8 cellular contexts compared by ENCODE assay signal in genomic region chr17:69327060-69327831, GRCh38. TPM values are rescaled to one million over a fixed set of nuclear protein-coding genes. Genes with fewer than 3 reads are reported as not detected.
DNase-seq lines count a peak whose midpoint lies in the region; ATAC-seq and TF ChIP-seq lines count a peak whose summit lies in the region.

A gene with protein sequence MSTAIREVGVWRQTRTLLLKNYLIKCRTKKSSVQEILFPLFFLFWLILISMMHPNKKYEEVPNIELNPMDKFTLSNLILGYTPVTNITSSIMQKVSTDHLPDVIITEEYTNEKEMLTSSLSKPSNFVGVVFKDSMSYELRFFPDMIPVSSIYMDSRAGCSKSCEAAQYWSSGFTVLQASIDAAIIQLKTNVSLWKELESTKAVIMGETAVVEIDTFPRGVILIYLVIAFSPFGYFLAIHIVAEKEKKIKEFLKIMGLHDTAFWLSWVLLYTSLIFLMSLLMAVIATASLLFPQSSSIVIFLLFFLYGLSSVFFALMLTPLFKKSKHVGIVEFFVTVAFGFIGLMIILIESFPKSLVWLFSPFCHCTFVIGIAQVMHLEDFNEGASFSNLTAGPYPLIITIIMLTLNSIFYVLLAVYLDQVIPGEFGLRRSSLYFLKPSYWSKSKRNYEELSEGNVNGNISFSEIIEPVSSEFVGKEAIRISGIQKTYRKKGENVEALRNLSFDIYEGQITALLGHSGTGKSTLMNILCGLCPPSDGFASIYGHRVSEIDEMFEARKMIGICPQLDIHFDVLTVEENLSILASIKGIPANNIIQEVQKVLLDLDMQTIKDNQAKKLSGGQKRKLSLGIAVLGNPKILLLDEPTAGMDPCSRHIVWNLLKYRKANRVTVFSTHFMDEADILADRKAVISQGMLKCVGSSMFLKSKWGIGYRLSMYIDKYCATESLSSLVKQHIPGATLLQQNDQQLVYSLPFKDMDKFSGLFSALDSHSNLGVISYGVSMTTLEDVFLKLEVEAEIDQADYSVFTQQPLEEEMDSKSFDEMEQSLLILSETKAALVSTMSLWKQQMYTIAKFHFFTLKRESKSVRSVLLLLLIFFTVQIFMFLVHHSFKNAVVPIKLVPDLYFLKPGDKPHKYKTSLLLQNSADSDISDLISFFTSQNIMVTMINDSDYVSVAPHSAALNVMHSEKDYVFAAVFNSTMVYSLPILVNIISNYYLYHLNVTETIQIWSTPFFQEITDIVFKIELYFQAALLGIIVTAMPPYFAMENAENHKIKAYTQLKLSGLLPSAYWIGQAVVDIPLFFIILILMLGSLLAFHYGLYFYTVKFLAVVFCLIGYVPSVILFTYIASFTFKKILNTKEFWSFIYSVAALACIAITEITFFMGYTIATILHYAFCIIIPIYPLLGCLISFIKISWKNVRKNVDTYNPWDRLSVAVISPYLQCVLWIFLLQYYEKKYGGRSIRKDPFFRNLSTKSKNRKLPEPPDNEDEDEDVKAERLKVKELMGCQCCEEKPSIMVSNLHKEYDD (N-terminal part only) (minus strand): TSS chr17:69327133. CDS start chr17:69314415, 12,718 bp downstream.

- ATAC-seq in GM19395 (IDR thresholded peaks at IDR 0.05; ENCODE audit: unreplicated experiment) (peak; percentile 94), HG03558 (IDR thresholded peaks at IDR 0.05; ENCODE audit: extremely low read depth, unreplicated experiment) (peak; percentile 90), lower lobe of right lung (peak; percentile 99)

- intact Hi-C loops in lower lobe of right lung (cut with DNase I): no loop called here

- H3K27me3 ChIP-seq in ectodermal cell (ENCODE audit: control insufficient read depth, insufficient read depth, low read length, poor library complexity, severe bottlenecking) (peaks cover 34% of the 10 kb centered on the region), lower lobe of right lung (ENCODE audit: low read depth) (no peaks in the 10 kb centered on the region)

- DNase-seq in NCI-H748 treated with DMSO at 0.1 percent for 48 hours (lab: John Stamatoyannopoulos, UW) (peak; percentile 82), lower lobe of right lung (peak; percentile 93)
- DNase-seq in activated CD8-positive, alpha-beta memory T cell treated with anti-CD3 and anti-CD28 coated beads for 1 hour (ENCODE audit: extremely low read depth in 1 of 2, low read depth in 1 of 2): peak; percentile 70 to 77
- DNase-seq in stimulated activated CD4-positive, alpha-beta T cell treated with anti-CD3 and anti-CD28 coated beads, TNF-alpha, amount 100 ng/mL, for 1 hour (ENCODE audit: low read depth in 3 of 3, low spot score in 1 of 3): peak; percentile 64 to 81 (median 67)

- TF ChIP-seq CTCF in C4-2B (conservative IDR thresholded peaks at IDR 0.05) (no peak), lower lobe of right lung (IDR thresholded peaks at IDR 0.05) (no peak)

- H3K9me3 ChIP-seq in ectodermal cell (ENCODE audit: control insufficient read depth, low read length): no peaks in the 10 kb centered on the region
- no peaks in the 10 kb centered on the region for H3K9me3 ChIP-seq in lower lobe of right lung

- H3K4me1 ChIP-seq in ectodermal cell (ENCODE audit: control insufficient read depth, insufficient read depth, low read length): peaks cover 10% of the 10 kb centered on the region
- H3K4me1 ChIP-seq in lower lobe of right lung: peaks cover 14% of the 10 kb centered on the region

- H3K27ac ChIP-seq in C4-2B (peak within 1 kb of the TSS; percentile 69), ectodermal cell (ENCODE audit: insufficient read depth, low read depth, low read length, poor library complexity, severe bottlenecking) (no peak within 1 kb of the TSS), lower lobe of right lung (peak within 1 kb of the TSS; percentile 85)

- H3K36me3 ChIP-seq in ectodermal cell (ENCODE audit: control insufficient read depth, insufficient read depth, low read length) (no peaks in the 10 kb centered on the region), lower lobe of right lung (no peaks in the 10 kb centered on the region)

- 3 to 4% methylated on average over 74 of the region's 74 CpGs for WGBS in ectodermal cell, 2 experiments

- H3K4me3 ChIP-seq in ectodermal cell (ENCODE audit: insufficient read depth, low read depth, low read length): peak within 1 kb of the TSS; percentile 65
- peak within 1 kb of the TSS; percentile 75 for H3K4me3 ChIP-seq in lower lobe of right lung

RNA-seq across cellular contexts. Expression of the gene that starts here (rescaled TPM):
- 4.9 TPM for polyA plus RNA-seq in ectodermal cell (2013, experiment 1 of 4)
- 8.4 TPM for polyA plus RNA-seq in ectodermal cell (2013, experiment 2 of 4)
- polyA plus RNA-seq in ectodermal cell (2013, experiment 3 of 4): 5.3 TPM
- 7.9 TPM for polyA plus RNA-seq in ectodermal cell (2013, experiment 4 of 4)
- total RNA-seq in lower lobe of right lung: 20.5 TPM
